ENCODE assay signal across 1 cellular context in the genomic region with DNA sequence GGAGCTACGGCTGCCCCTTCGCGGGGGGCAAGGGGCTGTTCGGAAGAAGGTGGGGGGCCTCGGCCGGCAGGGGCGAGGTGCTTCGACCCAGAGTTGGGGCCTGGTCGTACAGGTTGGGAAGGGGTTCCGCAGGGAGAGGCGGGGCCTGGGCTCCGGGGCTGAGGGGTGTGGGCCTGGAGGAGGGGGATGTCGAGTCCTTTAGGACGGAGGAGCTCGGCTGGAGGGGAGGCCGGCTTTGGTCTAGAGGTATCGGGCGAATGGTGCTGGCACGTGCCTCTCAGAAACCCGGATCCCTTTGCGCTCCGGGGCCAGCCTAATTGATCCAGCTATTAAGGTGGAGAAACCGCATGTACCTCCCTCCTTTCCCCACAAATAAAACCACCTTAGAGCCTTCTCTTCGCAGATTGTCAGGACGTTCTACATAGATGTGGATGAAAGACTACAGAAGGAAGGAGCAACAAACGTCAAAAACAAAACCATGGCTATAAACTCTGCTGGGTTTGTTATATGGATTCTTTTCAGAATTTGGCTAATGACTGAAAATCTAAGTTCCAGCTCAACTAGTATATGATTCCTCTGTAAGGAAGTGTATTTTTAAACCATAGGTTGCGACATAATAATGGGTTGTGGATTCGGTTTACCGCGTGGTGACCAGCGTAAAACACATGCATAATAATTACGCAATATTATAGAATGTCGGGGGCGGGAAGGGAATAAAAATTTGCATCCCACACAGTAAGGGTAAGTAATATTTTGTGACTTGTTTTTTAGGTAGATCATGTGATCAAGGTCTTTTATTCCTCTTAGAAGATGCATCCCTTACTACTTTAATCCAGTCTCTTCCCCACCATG.
TF ChIP-seq lines count a peak whose summit lies in the region.

No MANE protein-coding gene starts in this region.

TF ChIP-seq in H1, 55 proteins besides CTCF, POLR2A, EP300 and RAD21:
- no peak for TF ChIP-seq EGR1 (IDR thresholded peaks at IDR 0.05; ENCODE audit: borderline replicate concordance, low read depth, low read length)
- TF ChIP-seq SUZ12 (IDR thresholded peaks at IDR 0.05; ENCODE audit: low read length): no peak
- peak; percentile 51 for TF ChIP-seq KDM4A (IDR thresholded peaks at IDR 0.05; ENCODE audit: low read depth, low read length, severe bottlenecking)
- no peak for TF ChIP-seq BACH1 (IDR thresholded peaks at IDR 0.05; ENCODE audit: low read length)
- TF ChIP-seq SIN3A (conservative IDR thresholded peaks at IDR 0.05 in 1 of 2, IDR thresholded peaks at IDR 0.05 in 1 of 2; ENCODE audit: low read depth in 1 of 2, low read length in 2 of 2): peak in 1 of 2 experiments; percentile 7; a peak in 1 of 4 replicates
- TF ChIP-seq NANOG (IDR thresholded peaks at IDR 0.05; ENCODE audit: insufficient read depth, low read depth, low read length, poor library complexity, severe bottlenecking): no peak
- TF ChIP-seq CHD1 (IDR thresholded peaks at IDR 0.05; ENCODE audit: low read depth, low read length): no peak
- no peak for TF ChIP-seq TAF7 (optimal IDR thresholded peaks at IDR 0.05; ENCODE audit: borderline replicate concordance, low read depth, low read length)
- TF ChIP-seq ZNF274 (IDR thresholded peaks at IDR 0.05; ENCODE audit: borderline replicate concordance, extremely low read depth, low read length): no peak
- TF ChIP-seq TCF12 (IDR thresholded peaks at IDR 0.05; ENCODE audit: low read depth, low read length): no peak
- peak; percentile 13 for TF ChIP-seq ASH2L (IDR thresholded peaks at IDR 0.05; ENCODE audit: low read length)
- no peak for TF ChIP-seq BRCA1 (IDR thresholded peaks at IDR 0.05; ENCODE audit: low read depth, low read length)
- TF ChIP-seq HDAC6 (IDR thresholded peaks at IDR 0.05; ENCODE audit: low read depth, low read length): no peak
- no peak for TF ChIP-seq CREB1 (IDR thresholded peaks at IDR 0.05)
- peak; percentile 96 for TF ChIP-seq MAX (IDR thresholded peaks at IDR 0.05)
- no peak for TF ChIP-seq HDAC2 (IDR thresholded peaks at IDR 0.05; ENCODE audit: borderline replicate concordance in 1 of 2, low read depth in 2 of 2, low read length in 2 of 2)
- TF ChIP-seq, protein P1, sequence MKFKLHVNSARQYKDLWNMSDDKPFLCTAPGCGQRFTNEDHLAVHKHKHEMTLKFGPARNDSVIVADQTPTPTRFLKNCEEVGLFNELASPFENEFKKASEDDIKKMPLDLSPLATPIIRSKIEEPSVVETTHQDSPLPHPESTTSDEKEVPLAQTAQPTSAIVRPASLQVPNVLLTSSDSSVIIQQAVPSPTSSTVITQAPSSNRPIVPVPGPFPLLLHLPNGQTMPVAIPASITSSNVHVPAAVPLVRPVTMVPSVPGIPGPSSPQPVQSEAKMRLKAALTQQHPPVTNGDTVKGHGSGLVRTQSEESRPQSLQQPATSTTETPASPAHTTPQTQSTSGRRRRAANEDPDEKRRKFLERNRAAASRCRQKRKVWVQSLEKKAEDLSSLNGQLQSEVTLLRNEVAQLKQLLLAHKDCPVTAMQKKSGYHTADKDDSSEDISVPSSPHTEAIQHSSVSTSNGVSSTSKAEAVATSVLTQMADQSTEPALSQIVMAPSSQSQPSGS (IDR thresholded peaks at IDR 0.05; ENCODE audit: low read length): no peak
- TF ChIP-seq CTBP2 (IDR thresholded peaks at IDR 0.05; ENCODE audit: borderline replicate concordance, insufficient read depth, insufficient read length, low read length): no peak
- TF ChIP-seq RNF2 (IDR thresholded peaks at IDR 0.05; ENCODE audit: borderline replicate concordance, low read depth, low read length, missing control alignments, poor library complexity, severe bottlenecking): no peak
- TF ChIP-seq, protein P2, sequence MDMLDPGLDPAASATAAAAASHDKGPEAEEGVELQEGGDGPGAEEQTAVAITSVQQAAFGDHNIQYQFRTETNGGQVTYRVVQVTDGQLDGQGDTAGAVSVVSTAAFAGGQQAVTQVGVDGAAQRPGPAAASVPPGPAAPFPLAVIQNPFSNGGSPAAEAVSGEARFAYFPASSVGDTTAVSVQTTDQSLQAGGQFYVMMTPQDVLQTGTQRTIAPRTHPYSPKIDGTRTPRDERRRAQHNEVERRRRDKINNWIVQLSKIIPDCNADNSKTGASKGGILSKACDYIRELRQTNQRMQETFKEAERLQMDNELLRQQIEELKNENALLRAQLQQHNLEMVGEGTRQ (IDR thresholded peaks at IDR 0.05; ENCODE audit: low read length): peak; percentile 55; the same call in 1 of the 2 replicates
- TF ChIP-seq, protein P3, sequence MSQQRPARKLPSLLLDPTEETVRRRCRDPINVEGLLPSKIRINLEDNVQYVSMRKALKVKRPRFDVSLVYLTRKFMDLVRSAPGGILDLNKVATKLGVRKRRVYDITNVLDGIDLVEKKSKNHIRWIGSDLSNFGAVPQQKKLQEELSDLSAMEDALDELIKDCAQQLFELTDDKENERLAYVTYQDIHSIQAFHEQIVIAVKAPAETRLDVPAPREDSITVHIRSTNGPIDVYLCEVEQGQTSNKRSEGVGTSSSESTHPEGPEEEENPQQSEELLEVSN (IDR thresholded peaks at IDR 0.05): peak; percentile 93
- no peak for TF ChIP-seq GTF2F1 (IDR thresholded peaks at IDR 0.05; ENCODE audit: borderline replicate concordance, low read depth, low read length)
- no peak for TF ChIP-seq SP2 (IDR thresholded peaks at IDR 0.05; ENCODE audit: low read length)
- no peak for TF ChIP-seq POU5F1 (IDR thresholded peaks at IDR 0.05; ENCODE audit: low read depth, low read length)
- no peak for TF ChIP-seq MAFK (IDR thresholded peaks at IDR 0.05; ENCODE audit: low read depth, low read length)
- TF ChIP-seq EZH2 (IDR thresholded peaks at IDR 0.05; ENCODE audit: low read depth, low read length, severe bottlenecking): no peak
- no peak for TF ChIP-seq TBP (IDR thresholded peaks at IDR 0.05; ENCODE audit: low read depth, low read length)
- TF ChIP-seq TAF1 (IDR thresholded peaks at IDR 0.05; ENCODE audit: low read depth, low read length): no peak; the same call in 1 of the 2 replicates
- TF ChIP-seq SRF (IDR thresholded peaks at IDR 0.05; ENCODE audit: low read depth, low read length): no peak
- no peak for TF ChIP-seq KDM1A (IDR thresholded peaks at IDR 0.05; ENCODE audit: borderline replicate concordance, low read length)
- TF ChIP-seq TEAD4 (IDR thresholded peaks at IDR 0.05; ENCODE audit: low read depth, low read length): no peak
- no peak for TF ChIP-seq CBX8 (IDR thresholded peaks at IDR 0.05; ENCODE audit: borderline replicate concordance, low read depth, low read length)
- TF ChIP-seq CEBPB (IDR thresholded peaks at IDR 0.05; ENCODE audit: low read depth, low read length): peak; percentile 91
- TF ChIP-seq JUN (IDR thresholded peaks at IDR 0.05; ENCODE audit: low read depth, low read length): no peak
- no peak for TF ChIP-seq GABPA (IDR thresholded peaks at IDR 0.05; ENCODE audit: borderline replicate concordance, insufficient read depth, low read length)
- TF ChIP-seq SP4 (IDR thresholded peaks at IDR 0.05; ENCODE audit: low read length): 0 out of 2 replicates have a peak, but pooled peaks have one; percentile 31
- TF ChIP-seq JUND (IDR thresholded peaks at IDR 0.05; ENCODE audit: low read length): no peak
- TF ChIP-seq PHF8 (conservative IDR thresholded peaks at IDR 0.05; ENCODE audit: low read depth, low read length): no peak; the same call in 1 of the 2 replicates
- TF ChIP-seq RFX5 (IDR thresholded peaks at IDR 0.05; ENCODE audit: borderline replicate concordance, low read depth, low read length): no peak
- TF ChIP-seq NRF1 (IDR thresholded peaks at IDR 0.05; ENCODE audit: low read depth, low read length): no peak
- TF ChIP-seq, protein P4, sequence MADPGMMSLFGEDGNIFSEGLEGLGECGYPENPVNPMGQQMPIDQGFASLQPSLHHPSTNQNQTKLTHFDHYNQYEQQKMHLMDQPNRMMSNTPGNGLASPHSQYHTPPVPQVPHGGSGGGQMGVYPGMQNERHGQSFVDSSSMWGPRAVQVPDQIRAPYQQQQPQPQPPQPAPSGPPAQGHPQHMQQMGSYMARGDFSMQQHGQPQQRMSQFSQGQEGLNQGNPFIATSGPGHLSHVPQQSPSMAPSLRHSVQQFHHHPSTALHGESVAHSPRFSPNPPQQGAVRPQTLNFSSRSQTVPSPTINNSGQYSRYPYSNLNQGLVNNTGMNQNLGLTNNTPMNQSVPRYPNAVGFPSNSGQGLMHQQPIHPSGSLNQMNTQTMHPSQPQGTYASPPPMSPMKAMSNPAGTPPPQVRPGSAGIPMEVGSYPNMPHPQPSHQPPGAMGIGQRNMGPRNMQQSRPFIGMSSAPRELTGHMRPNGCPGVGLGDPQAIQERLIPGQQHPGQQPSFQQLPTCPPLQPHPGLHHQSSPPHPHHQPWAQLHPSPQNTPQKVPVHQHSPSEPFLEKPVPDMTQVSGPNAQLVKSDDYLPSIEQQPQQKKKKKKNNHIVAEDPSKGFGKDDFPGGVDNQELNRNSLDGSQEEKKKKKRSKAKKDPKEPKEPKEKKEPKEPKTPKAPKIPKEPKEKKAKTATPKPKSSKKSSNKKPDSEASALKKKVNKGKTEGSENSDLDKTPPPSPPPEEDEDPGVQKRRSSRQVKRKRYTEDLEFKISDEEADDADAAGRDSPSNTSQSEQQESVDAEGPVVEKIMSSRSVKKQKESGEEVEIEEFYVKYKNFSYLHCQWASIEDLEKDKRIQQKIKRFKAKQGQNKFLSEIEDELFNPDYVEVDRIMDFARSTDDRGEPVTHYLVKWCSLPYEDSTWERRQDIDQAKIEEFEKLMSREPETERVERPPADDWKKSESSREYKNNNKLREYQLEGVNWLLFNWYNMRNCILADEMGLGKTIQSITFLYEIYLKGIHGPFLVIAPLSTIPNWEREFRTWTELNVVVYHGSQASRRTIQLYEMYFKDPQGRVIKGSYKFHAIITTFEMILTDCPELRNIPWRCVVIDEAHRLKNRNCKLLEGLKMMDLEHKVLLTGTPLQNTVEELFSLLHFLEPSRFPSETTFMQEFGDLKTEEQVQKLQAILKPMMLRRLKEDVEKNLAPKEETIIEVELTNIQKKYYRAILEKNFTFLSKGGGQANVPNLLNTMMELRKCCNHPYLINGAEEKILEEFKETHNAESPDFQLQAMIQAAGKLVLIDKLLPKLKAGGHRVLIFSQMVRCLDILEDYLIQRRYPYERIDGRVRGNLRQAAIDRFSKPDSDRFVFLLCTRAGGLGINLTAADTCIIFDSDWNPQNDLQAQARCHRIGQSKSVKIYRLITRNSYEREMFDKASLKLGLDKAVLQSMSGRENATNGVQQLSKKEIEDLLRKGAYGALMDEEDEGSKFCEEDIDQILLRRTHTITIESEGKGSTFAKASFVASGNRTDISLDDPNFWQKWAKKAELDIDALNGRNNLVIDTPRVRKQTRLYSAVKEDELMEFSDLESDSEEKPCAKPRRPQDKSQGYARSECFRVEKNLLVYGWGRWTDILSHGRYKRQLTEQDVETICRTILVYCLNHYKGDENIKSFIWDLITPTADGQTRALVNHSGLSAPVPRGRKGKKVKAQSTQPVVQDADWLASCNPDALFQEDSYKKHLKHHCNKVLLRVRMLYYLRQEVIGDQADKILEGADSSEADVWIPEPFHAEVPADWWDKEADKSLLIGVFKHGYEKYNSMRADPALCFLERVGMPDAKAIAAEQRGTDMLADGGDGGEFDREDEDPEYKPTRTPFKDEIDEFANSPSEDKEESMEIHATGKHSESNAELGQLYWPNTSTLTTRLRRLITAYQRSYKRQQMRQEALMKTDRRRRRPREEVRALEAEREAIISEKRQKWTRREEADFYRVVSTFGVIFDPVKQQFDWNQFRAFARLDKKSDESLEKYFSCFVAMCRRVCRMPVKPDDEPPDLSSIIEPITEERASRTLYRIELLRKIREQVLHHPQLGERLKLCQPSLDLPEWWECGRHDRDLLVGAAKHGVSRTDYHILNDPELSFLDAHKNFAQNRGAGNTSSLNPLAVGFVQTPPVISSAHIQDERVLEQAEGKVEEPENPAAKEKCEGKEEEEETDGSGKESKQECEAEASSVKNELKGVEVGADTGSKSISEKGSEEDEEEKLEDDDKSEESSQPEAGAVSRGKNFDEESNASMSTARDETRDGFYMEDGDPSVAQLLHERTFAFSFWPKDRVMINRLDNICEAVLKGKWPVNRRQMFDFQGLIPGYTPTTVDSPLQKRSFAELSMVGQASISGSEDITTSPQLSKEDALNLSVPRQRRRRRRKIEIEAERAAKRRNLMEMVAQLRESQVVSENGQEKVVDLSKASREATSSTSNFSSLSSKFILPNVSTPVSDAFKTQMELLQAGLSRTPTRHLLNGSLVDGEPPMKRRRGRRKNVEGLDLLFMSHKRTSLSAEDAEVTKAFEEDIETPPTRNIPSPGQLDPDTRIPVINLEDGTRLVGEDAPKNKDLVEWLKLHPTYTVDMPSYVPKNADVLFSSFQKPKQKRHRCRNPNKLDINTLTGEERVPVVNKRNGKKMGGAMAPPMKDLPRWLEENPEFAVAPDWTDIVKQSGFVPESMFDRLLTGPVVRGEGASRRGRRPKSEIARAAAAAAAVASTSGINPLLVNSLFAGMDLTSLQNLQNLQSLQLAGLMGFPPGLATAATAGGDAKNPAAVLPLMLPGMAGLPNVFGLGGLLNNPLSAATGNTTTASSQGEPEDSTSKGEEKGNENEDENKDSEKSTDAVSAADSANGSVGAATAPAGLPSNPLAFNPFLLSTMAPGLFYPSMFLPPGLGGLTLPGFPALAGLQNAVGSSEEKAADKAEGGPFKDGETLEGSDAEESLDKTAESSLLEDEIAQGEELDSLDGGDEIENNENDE (IDR thresholded peaks at IDR 0.05; ENCODE audit: insufficient replicate concordance, low read length): no peak
- no peak for TF ChIP-seq YY1 (IDR thresholded peaks at IDR 0.05; ENCODE audit: low read depth, low read length)
- TF ChIP-seq FOSL1 (IDR thresholded peaks at IDR 0.05; ENCODE audit: insufficient read depth, low read depth, low read length): no peak
- no peak for TF ChIP-seq SAP30 (IDR thresholded peaks at IDR 0.05; ENCODE audit: insufficient read depth, insufficient replicate concordance, low read length)
